ENCODE assay signal across 8 cellular contexts in genomic region chr7:120950539-120951308, GRCh38. TPM values are rescaled to one million over a fixed set of nuclear protein-coding genes. Genes with fewer than 3 reads are reported as not detected.
DNase-seq lines count a peak whose midpoint lies in the region; ATAC-seq and TF ChIP-seq lines count a peak whose summit lies in the region.

Gene ING3 (plus strand): TSS chr7:120950777. CDS start chr7:120950897, 120 bp downstream.

- peaks cover 16% of the 10 kb centered on the region for H3K27me3 Mint-ChIP-seq in T-helper 17 cell

- H3K4me3 ChIP-seq in upper lobe of right lung: peak within 1 kb of the TSS; percentile 75

- peak within 1 kb of the TSS; percentile 95 for H3K27ac ChIP-seq in upper lobe of right lung

- H3K27me3 ChIP-seq in upper lobe of right lung: no peaks in the 10 kb centered on the region

- peaks cover 19% of the 10 kb centered on the region for H3K36me3 ChIP-seq in upper lobe of right lung

- peak within 1 kb of the TSS; percentile 94 for H3K27ac Mint-ChIP-seq in T-helper 17 cell

- peak; percentile 69 for TF ChIP-seq POLR2A in GM15510 (IDR thresholded peaks at IDR 0.05; ENCODE audit: borderline replicate concordance, extremely low read depth, insufficient read length)

- H3K36me3 Mint-ChIP-seq in T-helper 17 cell (ENCODE audit: low read depth): peaks cover 5% of the 10 kb centered on the region

- DNase-seq in NCI-H1694 treated with DMSO at 0.1 percent for 48 hours (lab: John Stamatoyannopoulos, UW) (peak; percentile 97), T-helper 17 cell (peak; percentile 93 to 99 (median 98)), amygdala (lab: John Stamatoyannopoulos, UW) (peak; percentile 80 to 99 (median 97)), left cardiac atrium (peak; percentile 97), posterior vena cava (ENCODE audit: low spot score) (peak; percentile 99), upper lobe of right lung (peak; percentile 97)

- peak within 1 kb of the TSS; percentile 93 for H3K4me3 Mint-ChIP-seq in T-helper 17 cell

- ATAC-seq in HG02885 (IDR thresholded peaks at IDR 0.05; ENCODE audit: poor library complexity, unreplicated experiment) (peak; percentile 96), T-helper 17 cell (peak; percentile 89), left cardiac atrium (peak; percentile 97 to 99), upper lobe of right lung (peak; percentile 97)

- H3K4me1 Mint-ChIP-seq in T-helper 17 cell: peaks cover 23% of the 10 kb centered on the region

- TF ChIP-seq CTCF in upper lobe of right lung (IDR thresholded peaks at IDR 0.05): no peak

- intact Hi-C loops in left cardiac atrium (cut with DNase I) (loop anchor here in 1 of 2 donors (2.0 kb wide), 1 partner anchor 94 kb away; no protein-coding TSS in a partner anchor), posterior vena cava (cut with DNase I) (no loop called here), upper lobe of right lung (cut with DNase I) (no loop called here)

- H3K4me1 ChIP-seq in upper lobe of right lung: peaks cover 17% of the 10 kb centered on the region

- no peaks in the 10 kb centered on the region for H3K9me3 ChIP-seq in T-helper 17 cell (ENCODE audit: control insufficient read depth, low read length, poor library complexity, severe bottlenecking)
- no peaks in the 10 kb centered on the region for H3K9me3 ChIP-seq in upper lobe of right lung

RNA-seq across cellular contexts. Expression of gene ING3, which starts in this region (rescaled TPM):
- total RNA-seq in T-helper 17 cell (10 to 100 TPM; 32.8 to 41.2 TPM), left cardiac atrium (10 to 100 TPM; 12.2 to 13.8 TPM), posterior vena cava (10 to 100 TPM; 13.8 to 17.2 TPM), upper lobe of right lung (17.9 TPM)

Comparison
In these comparisons a context has a peak if more than half of its experiments do, and no peak if none do; other contexts are left out.
1. Peak in every context shown above with its lines: DNase-seq, ATAC-seq, H3K4me3 ChIP-seq and H3K27ac ChIP-seq.